12 cellular contexts compared by ENCODE assay signal in the genomic region with DNA sequence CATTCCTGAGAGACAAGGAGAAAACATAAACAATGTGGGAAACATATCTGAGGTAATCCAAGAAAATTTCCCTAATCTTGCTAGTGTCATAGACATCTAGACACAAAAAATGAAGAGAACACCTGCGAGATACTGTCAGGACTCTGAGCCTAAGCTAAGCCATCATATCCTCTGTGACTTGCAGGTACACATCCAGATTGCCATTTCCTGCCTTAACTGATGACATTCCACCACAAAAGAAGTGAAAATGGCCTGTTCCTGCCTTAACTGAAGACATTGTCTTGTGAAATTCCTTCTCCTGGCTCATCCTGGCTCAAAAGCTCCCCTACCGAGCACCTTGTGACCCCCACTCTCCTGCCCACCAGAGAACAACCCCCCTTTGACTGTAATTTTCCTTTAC. TPM values are rescaled to one million over a fixed set of nuclear protein-coding genes. Genes with fewer than 3 reads are reported as not detected.
"Had no signal": no experiment of that assay in that cellular context is flagged by ENCODE, and none has a peak within 500 bp of the region (broad histone marks: within the 10 kb centered on the region; RNA-seq: fewer than 3 reads in every experiment).

No MANE protein-coding gene starts in this region.

RNA-seq across cellular contexts. Expression of a gene that starts 13.9 kb away (rescaled TPM):
- total RNA-seq: natural killer cell treated with Interleukin-12 subunit alpha and Interleukin-12 subunit beta and Interleukin-15 and Interleukin-18, amount 100 ng/mL, for 72 hours; neural crest cell; omental fat pad; osteocyte; pancreas; posterior vena cava; right atrium auricular region; spleen; transverse colon; upper lobe of right lung; urinary bladder; uterus had no signal
- polyA plus RNA-seq: spleen had no signal
